ENCODE assay signal across 13 cellular contexts in genomic region chr1:108057536-108057935, GRCh38.
DNase-seq lines count a peak whose midpoint lies in the region; ATAC-seq and TF ChIP-seq lines count a peak whose summit lies in the region.
"Had no signal": no experiment of that assay in that cellular context is flagged by ENCODE, and none has a peak within 500 bp of the region (broad histone marks: within the 10 kb centered on the region; RNA-seq: fewer than 3 reads in every experiment).

No MANE protein-coding gene starts in this region.

- DNase-seq in DMS53 (lab: John Stamatoyannopoulos, UW) = peak; percentile 73
- DNase-seq in NCI-H510A (lab: John Stamatoyannopoulos, UW) = peak; percentile 52
- DNase-seq in endothelial cell (ENCODE audit: low spot score) = peak; percentile 56
- DNase-seq in mucosa of descending colon = peak in 1 of 3 donors; percentile 54
- DNase-seq in GM19238 (ENCODE audit: insufficient read length, low spot score) = no peak
- DNase-seq in activated T-cell treated with anti-CD3 and anti-CD28 coated beads, Interleukin-2, amount 50 U/mL, for 4 hours = no peak
- DNase-seq in stimulated activated CD8-positive, alpha-beta memory T cell treated with anti-CD3 and anti-CD28 coated beads, Interleukin-4, amount 100 ng/mL, for 48 hours = no peak
- DNase-seq: amygdala; CD8-positive, alpha-beta memory T cell; GOT3; NCI-H526 treated with DMSO at 0.1 percent for 48 hours; nucleus accumbens had no signal

- ATAC-seq in mucosa of descending colon (peak; percentile 18), GM18861 (IDR thresholded peaks at IDR 0.05; ENCODE audit: unreplicated experiment) (no peak)
- ATAC-seq in activated T-cell treated with anti-CD3 and anti-CD28 coated beads, Interleukin-2, amount 50 U/mL, for 4 hours = no peak

- no peaks in the 10 kb centered on the region for H3K4me1 ChIP-seq in mucosa of descending colon (ENCODE audit: low read depth)

- intact Hi-C loops in mucosa of descending colon (cut with DNase I, micrococcal nuclease) = no loop called here

- peak overlapping the region; percentile 97 for H3K27ac Mint-ChIP-seq in endothelial cell (ENCODE audit: unreplicated experiment)

- no peak overlapping the region for H3K4me3 ChIP-seq in mucosa of descending colon

- no peaks in the 10 kb centered on the region for H3K36me3 Mint-ChIP-seq in endothelial cell (ENCODE audit: low read depth, unreplicated experiment)
- peaks cover 4% of the 10 kb centered on the region for H3K36me3 Mint-ChIP-seq in activated T-cell treated with anti-CD3 and anti-CD28 coated beads, Interleukin-2, amount 50 U/mL, for 4 hours (ENCODE audit: insufficient read depth)

- peaks cover 4% of the 10 kb centered on the region for H3K27me3 Mint-ChIP-seq in endothelial cell (ENCODE audit: unreplicated experiment)
- no peaks in the 10 kb centered on the region for H3K27me3 Mint-ChIP-seq in activated T-cell treated with anti-CD3 and anti-CD28 coated beads, Interleukin-2, amount 50 U/mL, for 4 hours (ENCODE audit: low read depth)

- no peaks in the 10 kb centered on the region for H3K36me3 ChIP-seq in mucosa of descending colon (ENCODE audit: low read depth)

- peaks cover 37% of the 10 kb centered on the region for H3K4me1 Mint-ChIP-seq in endothelial cell (ENCODE audit: unreplicated experiment)
- no peaks in the 10 kb centered on the region for H3K4me1 Mint-ChIP-seq in activated T-cell treated with anti-CD3 and anti-CD28 coated beads, Interleukin-2, amount 50 U/mL, for 4 hours (ENCODE audit: low read depth)
- H3K4me1 Mint-ChIP-seq: CD8-positive, alpha-beta memory T cell had no signal

- H3K9me3 ChIP-seq in mucosa of descending colon = no peaks in the 10 kb centered on the region

- peak overlapping the region; percentile 79 for H3K4me3 Mint-ChIP-seq in endothelial cell (ENCODE audit: unreplicated experiment)
- no peak overlapping the region for H3K4me3 Mint-ChIP-seq in activated T-cell treated with anti-CD3 and anti-CD28 coated beads, Interleukin-2, amount 50 U/mL, for 4 hours
- H3K4me3 Mint-ChIP-seq: CD8-positive, alpha-beta memory T cell had no signal

- no peaks in the 10 kb centered on the region for H3K9me3 Mint-ChIP-seq in endothelial cell (ENCODE audit: unreplicated experiment)
- peaks cover 9% of the 10 kb centered on the region for H3K9me3 Mint-ChIP-seq in activated T-cell treated with anti-CD3 and anti-CD28 coated beads, Interleukin-2, amount 50 U/mL, for 4 hours

- no peak for TF ChIP-seq CTCF in endothelial cell (IDR thresholded peaks at IDR 0.05; ENCODE audit: unreplicated experiment)
- no peak for TF ChIP-seq CTCF in mucosa of descending colon (IDR thresholded peaks at IDR 0.05)

Comparison
In these comparisons a context has a peak if more than half of its experiments do, and no peak if none do; other contexts are left out.
1. DNase-seq: peak in DMS53 (single experiment), NCI-H510A (single experiment) and endothelial cell (single experiment); none in GM19238 (single experiment), activated T-cell treated with anti-CD3 and anti-CD28 coated beads, Interleukin-2, amount 50 U/mL, for 4 hours (single experiment) and stimulated activated CD8-positive, alpha-beta memory T cell treated with anti-CD3 and anti-CD28 coated beads, Interleukin-4, amount 100 ng/mL, for 48 hours (single experiment).